Comparison of ENCODE assay signal across 22 cellular contexts in the genomic region with DNA sequence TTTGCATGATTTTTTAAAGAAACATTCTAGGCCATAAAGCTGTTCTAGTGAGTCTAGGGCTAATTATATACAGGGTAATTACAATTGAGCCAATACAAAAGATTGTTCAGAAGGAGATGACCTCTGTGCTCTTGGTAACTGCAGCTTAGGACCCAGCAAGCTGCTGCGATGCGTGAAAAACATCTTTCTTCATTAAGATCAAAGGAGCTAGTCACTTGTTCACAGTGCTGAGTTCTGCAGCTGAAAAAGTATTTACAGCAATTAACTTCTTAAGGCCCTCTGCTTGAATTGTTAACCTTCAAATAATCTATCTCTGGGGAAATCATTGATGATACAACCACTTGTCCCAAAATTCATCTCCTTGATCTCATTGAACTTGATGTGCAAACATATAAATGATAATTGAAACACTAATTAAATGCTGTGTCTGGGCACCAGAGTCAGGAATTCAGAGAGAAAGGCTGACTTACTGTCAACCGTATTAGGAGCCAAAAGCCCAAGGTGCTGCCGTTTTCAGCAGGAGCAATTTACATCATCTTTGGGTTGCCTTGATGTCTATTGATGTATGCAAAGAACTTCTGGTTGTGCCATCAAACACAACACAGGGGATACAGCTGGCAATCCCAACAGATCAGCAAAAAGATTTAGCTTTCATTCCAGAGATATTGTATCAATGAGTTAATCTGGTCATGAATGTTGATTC.
DNase-seq lines count a peak whose midpoint lies in the region; TF ChIP-seq lines count a peak whose summit lies in the region.
"Had no signal": no experiment of that assay in that cellular context is flagged by ENCODE, and none has a peak within 500 bp of the region (broad histone marks: within the 10 kb centered on the region; RNA-seq: fewer than 3 reads in every experiment).

No MANE protein-coding gene starts in this region.

- H3K9me3 ChIP-seq in suprapubic skin, result no peaks in the 10 kb centered on the region
- H3K9me3 ChIP-seq: SJSA1 had no signal

- no peak overlapping the region for H3K4me3 ChIP-seq in suprapubic skin
- H3K4me3 ChIP-seq: SJSA1 had no signal

- H3K36me3 ChIP-seq in suprapubic skin, result no peaks in the 10 kb centered on the region
- H3K36me3 ChIP-seq: SJSA1 had no signal

- H3K4me1 ChIP-seq in suprapubic skin, result no peaks in the 10 kb centered on the region
- H3K4me1 ChIP-seq: SJSA1 had no signal

- TF ChIP-seq CTCF in VCaP (conservative IDR thresholded peaks at IDR 0.05) (no peak), suprapubic skin (IDR thresholded peaks at IDR 0.05) (no peak)

- no peak for TF ChIP-seq EP300 in suprapubic skin (IDR thresholded peaks at IDR 0.05)

- WGBS in suprapubic skin, result 74% methylated on average over 4 of the region's 4 CpGs

- peak overlapping the region; percentile 82 for H3K27ac ChIP-seq in VCaP
- no peak overlapping the region for H3K27ac ChIP-seq in suprapubic skin
- H3K27ac ChIP-seq: HL-60, KMS-11, SJSA1 had no signal

- no peak for TF ChIP-seq POLR2A in suprapubic skin (IDR thresholded peaks at IDR 0.05)

- DNase-seq in NCI-H748 (lab: John Stamatoyannopoulos, UW; ENCODE audit: unreplicated experiment) (peak; percentile 65), NCI-H748 treated with DMSO at 0.1 percent for 48 hours (lab: John Stamatoyannopoulos, UW) (no peak), NCI-H1930 (lab: John Stamatoyannopoulos, UW) (peak; percentile 34 to 39), RKO (ENCODE audit: low spot score) (no peak), NCI-H1092 (lab: John Stamatoyannopoulos, UW) (no peak), suprapubic skin (ENCODE audit: low spot score in 2 of 2) (no peak)
- DNase-seq in stimulated activated CD4-positive, alpha-beta T cell treated with anti-CD3 and anti-CD28 coated beads, Interleukin-4, amount 100 ng/mL, for 1 hour, result no peak
- DNase-seq: CD4-positive, CD25-positive, alpha-beta regulatory T cell; DMS79; H9; HFFc6; MV-4-11; NCI-H1436; NCI-H2029 treated with DMSO at 0.1 percent for 48 hours; NCI-H2171 treated with DMSO at 0.1 percent for 48 hours; NCI-H524 treated with DMSO at 0.1 percent for 48 hours; OCI-M1; T-helper 1 cell had no signal

- H3K27me3 ChIP-seq in suprapubic skin, result no peaks in the 10 kb centered on the region
- H3K27me3 ChIP-seq: SJSA1 had no signal

Comparison
In these comparisons a context has a peak if more than half of its experiments do, and no peak if none do; other contexts are left out.
1. DNase-seq: peak in NCI-H748 (single experiment) and NCI-H1930 (2 of 2); none in NCI-H748 treated with DMSO at 0.1 percent for 48 hours (single experiment), RKO (single experiment), NCI-H1092 (single experiment), stimulated activated CD4-positive, alpha-beta T cell treated with anti-CD3 and anti-CD28 coated beads, Interleukin-4, amount 100 ng/mL, for 1 hour (single experiment) and suprapubic skin (0 of 2).